1 cellular context compared by ENCODE assay signal in genomic region chr19:6674868-6675305, GRCh38.
TF ChIP-seq lines count a peak whose summit lies in the region.

No MANE protein-coding gene starts in this region.

TF ChIP-seq in GM12878, 131 proteins besides CTCF, POLR2A, EP300 and RAD21 (continued from another document and continues in another):
- TF ChIP-seq IRF5 (IDR thresholded peaks at IDR 0.05; ENCODE audit: borderline replicate concordance), result peak; percentile 54
- TF ChIP-seq DPF2 (IDR thresholded peaks at IDR 0.05), result peak; percentile 97
- peak; percentile 61; the same call in 1 of the 2 replicates for TF ChIP-seq TCF12 (IDR thresholded peaks at IDR 0.05; ENCODE audit: low read depth, low read length)
- no peak for TF ChIP-seq CEBPB (IDR thresholded peaks at IDR 0.05; ENCODE audit: borderline replicate concordance in 1 of 2, low read depth in 2 of 2, low read length in 2 of 2)
- TF ChIP-seq KAT2A (conservative IDR thresholded peaks at IDR 0.05; ENCODE audit: control insufficient read depth, low read depth, low read length), result no peak
- TF ChIP-seq RCOR1 (conservative IDR thresholded peaks at IDR 0.05; ENCODE audit: low read depth, low read length), result peak; percentile 69; the same call in 1 of the 2 replicates
- peak; percentile 93 for TF ChIP-seq NFIC (IDR thresholded peaks at IDR 0.05; ENCODE audit: low read depth, low read length)
- TF ChIP-seq NFXL1 (IDR thresholded peaks at IDR 0.05; ENCODE audit: borderline replicate concordance), result no peak
- TF ChIP-seq, protein P1, sequence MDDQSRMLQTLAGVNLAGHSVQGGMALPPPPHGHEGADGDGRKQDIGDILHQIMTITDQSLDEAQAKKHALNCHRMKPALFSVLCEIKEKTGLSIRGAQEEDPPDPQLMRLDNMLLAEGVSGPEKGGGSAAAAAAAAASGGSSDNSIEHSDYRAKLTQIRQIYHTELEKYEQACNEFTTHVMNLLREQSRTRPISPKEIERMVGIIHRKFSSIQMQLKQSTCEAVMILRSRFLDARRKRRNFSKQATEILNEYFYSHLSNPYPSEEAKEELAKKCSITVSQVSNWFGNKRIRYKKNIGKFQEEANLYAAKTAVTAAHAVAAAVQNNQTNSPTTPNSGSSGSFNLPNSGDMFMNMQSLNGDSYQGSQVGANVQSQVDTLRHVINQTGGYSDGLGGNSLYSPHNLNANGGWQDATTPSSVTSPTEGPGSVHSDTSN (IDR thresholded peaks at IDR 0.05; ENCODE audit: insufficient replicate concordance, low read depth, low read length), result no peak
- TF ChIP-seq FOXM1 (IDR thresholded peaks at IDR 0.05; ENCODE audit: low read depth, low read length), result peak; percentile 81
- peak; percentile 87 for TF ChIP-seq ATF7 (IDR thresholded peaks at IDR 0.05; ENCODE audit: low read depth)
- TF ChIP-seq, protein P2, sequence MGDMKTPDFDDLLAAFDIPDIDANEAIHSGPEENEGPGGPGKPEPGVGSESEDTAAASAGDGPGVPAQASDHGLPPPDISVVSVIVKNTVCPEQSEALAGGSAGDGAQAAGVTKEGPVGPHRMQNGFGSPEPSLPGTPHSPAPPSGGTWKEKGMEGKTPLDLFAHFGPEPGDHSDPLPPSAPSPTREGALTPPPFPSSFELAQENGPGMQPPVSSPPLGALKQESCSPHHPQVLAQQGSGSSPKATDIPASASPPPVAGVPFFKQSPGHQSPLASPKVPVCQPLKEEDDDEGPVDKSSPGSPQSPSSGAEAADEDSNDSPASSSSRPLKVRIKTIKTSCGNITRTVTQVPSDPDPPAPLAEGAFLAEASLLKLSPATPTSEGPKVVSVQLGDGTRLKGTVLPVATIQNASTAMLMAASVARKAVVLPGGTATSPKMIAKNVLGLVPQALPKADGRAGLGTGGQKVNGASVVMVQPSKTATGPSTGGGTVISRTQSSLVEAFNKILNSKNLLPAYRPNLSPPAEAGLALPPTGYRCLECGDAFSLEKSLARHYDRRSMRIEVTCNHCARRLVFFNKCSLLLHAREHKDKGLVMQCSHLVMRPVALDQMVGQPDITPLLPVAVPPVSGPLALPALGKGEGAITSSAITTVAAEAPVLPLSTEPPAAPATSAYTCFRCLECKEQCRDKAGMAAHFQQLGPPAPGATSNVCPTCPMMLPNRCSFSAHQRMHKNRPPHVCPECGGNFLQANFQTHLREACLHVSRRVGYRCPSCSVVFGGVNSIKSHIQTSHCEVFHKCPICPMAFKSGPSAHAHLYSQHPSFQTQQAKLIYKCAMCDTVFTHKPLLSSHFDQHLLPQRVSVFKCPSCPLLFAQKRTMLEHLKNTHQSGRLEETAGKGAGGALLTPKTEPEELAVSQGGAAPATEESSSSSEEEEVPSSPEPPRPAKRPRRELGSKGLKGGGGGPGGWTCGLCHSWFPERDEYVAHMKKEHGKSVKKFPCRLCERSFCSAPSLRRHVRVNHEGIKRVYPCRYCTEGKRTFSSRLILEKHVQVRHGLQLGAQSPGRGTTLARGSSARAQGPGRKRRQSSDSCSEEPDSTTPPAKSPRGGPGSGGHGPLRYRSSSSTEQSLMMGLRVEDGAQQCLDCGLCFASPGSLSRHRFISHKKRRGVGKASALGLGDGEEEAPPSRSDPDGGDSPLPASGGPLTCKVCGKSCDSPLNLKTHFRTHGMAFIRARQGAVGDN (IDR thresholded peaks at IDR 0.05), result peak; percentile 27; the same call in 1 of the 2 replicates
- no peak for TF ChIP-seq EZH2 (IDR thresholded peaks at IDR 0.05; ENCODE audit: borderline replicate concordance, control insufficient read depth, low read depth, low read length)
- no peak for TF ChIP-seq STAT3 (IDR thresholded peaks at IDR 0.05; ENCODE audit: low read depth, low read length)
- peak; percentile 36; the same call in 1 of the 2 replicates for TF ChIP-seq PKNOX1 (IDR thresholded peaks at IDR 0.05)
- TF ChIP-seq ZNF217 (IDR thresholded peaks at IDR 0.05), result peak; percentile 63; the same call in 1 of the 2 replicates
- peak in 1 of 2 experiments; percentile 59; a peak in 1 of 4 replicates for TF ChIP-seq SRF (IDR thresholded peaks at IDR 0.05; ENCODE audit: low read depth in 2 of 2, low read length in 2 of 2)
- TF ChIP-seq GABPA (IDR thresholded peaks at IDR 0.05; ENCODE audit: low read depth), result 0 out of 2 replicates have a peak, but pooled peaks have one; percentile 49
- TF ChIP-seq GATAD2B (conservative IDR thresholded peaks at IDR 0.05; ENCODE audit: low read depth), result peak; percentile 83
- TF ChIP-seq HDAC6 (IDR thresholded peaks at IDR 0.05; ENCODE audit: unreplicated experiment), result no peak
- TF ChIP-seq, protein P3, sequence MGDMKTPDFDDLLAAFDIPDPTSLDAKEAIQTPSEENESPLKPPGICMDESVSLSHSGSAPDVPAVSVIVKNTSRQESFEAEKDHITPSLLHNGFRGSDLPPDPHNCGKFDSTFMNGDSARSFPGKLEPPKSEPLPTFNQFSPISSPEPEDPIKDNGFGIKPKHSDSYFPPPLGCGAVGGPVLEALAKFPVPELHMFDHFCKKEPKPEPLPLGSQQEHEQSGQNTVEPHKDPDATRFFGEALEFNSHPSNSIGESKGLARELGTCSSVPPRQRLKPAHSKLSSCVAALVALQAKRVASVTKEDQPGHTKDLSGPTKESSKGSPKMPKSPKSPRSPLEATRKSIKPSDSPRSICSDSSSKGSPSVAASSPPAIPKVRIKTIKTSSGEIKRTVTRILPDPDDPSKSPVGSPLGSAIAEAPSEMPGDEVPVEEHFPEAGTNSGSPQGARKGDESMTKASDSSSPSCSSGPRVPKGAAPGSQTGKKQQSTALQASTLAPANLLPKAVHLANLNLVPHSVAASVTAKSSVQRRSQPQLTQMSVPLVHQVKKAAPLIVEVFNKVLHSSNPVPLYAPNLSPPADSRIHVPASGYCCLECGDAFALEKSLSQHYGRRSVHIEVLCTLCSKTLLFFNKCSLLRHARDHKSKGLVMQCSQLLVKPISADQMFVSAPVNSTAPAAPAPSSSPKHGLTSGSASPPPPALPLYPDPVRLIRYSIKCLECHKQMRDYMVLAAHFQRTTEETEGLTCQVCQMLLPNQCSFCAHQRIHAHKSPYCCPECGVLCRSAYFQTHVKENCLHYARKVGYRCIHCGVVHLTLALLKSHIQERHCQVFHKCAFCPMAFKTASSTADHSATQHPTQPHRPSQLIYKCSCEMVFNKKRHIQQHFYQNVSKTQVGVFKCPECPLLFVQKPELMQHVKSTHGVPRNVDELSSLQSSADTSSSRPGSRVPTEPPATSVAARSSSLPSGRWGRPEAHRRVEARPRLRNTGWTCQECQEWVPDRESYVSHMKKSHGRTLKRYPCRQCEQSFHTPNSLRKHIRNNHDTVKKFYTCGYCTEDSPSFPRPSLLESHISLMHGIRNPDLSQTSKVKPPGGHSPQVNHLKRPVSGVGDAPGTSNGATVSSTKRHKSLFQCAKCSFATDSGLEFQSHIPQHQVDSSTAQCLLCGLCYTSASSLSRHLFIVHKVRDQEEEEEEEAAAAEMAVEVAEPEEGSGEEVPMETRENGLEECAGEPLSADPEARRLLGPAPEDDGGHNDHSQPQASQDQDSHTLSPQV (IDR thresholded peaks at IDR 0.05), result no peak
- TF ChIP-seq RB1 (IDR thresholded peaks at IDR 0.05; ENCODE audit: borderline replicate concordance), result peak; percentile 80; the same call in 1 of the 2 replicates
- TF ChIP-seq IKZF1 (conservative IDR thresholded peaks at IDR 0.05), result peak; percentile 95
- TF ChIP-seq RELB (IDR thresholded peaks at IDR 0.05; ENCODE audit: low read depth), result peak; percentile 85
- no peak for TF ChIP-seq WRNIP1 (IDR thresholded peaks at IDR 0.05; ENCODE audit: borderline replicate concordance, low read depth, low read length)
- TF ChIP-seq E2F4 (IDR thresholded peaks at IDR 0.05; ENCODE audit: low read depth, low read length), result no peak
- TF ChIP-seq SREBF1 (IDR thresholded peaks at IDR 0.05; ENCODE audit: low read length), result no peak
- peak; percentile 93 for TF ChIP-seq NBN (IDR thresholded peaks at IDR 0.05)
- peak; percentile 85 for TF ChIP-seq CREM (IDR thresholded peaks at IDR 0.05; ENCODE audit: low read depth)
- TF ChIP-seq POU2F2 (IDR thresholded peaks at IDR 0.05; ENCODE audit: borderline replicate concordance, low read depth, low read length), result peak; percentile 55; the same call in 1 of the 3 replicates
- no peak; the same call in 1 of the 2 replicates for TF ChIP-seq ATF2 (IDR thresholded peaks at IDR 0.05; ENCODE audit: low read length)
- TF ChIP-seq RFX5 (IDR thresholded peaks at IDR 0.05; ENCODE audit: low read depth, low read length), result no peak
- peak; percentile 98 for TF ChIP-seq MTA3 (IDR thresholded peaks at IDR 0.05; ENCODE audit: borderline replicate concordance, low read length)
- no peak for TF ChIP-seq KDM1A (IDR thresholded peaks at IDR 0.05; ENCODE audit: borderline replicate concordance)
- TF ChIP-seq ZBED1 (IDR thresholded peaks at IDR 0.05; ENCODE audit: borderline replicate concordance), result peak; percentile 86; the same call in 1 of the 2 replicates
- TF ChIP-seq, protein P4, sequence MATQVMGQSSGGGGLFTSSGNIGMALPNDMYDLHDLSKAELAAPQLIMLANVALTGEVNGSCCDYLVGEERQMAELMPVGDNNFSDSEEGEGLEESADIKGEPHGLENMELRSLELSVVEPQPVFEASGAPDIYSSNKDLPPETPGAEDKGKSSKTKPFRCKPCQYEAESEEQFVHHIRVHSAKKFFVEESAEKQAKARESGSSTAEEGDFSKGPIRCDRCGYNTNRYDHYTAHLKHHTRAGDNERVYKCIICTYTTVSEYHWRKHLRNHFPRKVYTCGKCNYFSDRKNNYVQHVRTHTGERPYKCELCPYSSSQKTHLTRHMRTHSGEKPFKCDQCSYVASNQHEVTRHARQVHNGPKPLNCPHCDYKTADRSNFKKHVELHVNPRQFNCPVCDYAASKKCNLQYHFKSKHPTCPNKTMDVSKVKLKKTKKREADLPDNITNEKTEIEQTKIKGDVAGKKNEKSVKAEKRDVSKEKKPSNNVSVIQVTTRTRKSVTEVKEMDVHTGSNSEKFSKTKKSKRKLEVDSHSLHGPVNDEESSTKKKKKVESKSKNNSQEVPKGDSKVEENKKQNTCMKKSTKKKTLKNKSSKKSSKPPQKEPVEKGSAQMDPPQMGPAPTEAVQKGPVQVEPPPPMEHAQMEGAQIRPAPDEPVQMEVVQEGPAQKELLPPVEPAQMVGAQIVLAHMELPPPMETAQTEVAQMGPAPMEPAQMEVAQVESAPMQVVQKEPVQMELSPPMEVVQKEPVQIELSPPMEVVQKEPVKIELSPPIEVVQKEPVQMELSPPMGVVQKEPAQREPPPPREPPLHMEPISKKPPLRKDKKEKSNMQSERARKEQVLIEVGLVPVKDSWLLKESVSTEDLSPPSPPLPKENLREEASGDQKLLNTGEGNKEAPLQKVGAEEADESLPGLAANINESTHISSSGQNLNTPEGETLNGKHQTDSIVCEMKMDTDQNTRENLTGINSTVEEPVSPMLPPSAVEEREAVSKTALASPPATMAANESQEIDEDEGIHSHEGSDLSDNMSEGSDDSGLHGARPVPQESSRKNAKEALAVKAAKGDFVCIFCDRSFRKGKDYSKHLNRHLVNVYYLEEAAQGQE (IDR thresholded peaks at IDR 0.05; ENCODE audit: low read depth, low read length), result no peak
- peak; percentile 57 for TF ChIP-seq SP1 (IDR thresholded peaks at IDR 0.05; ENCODE audit: low read depth, low read length)
- peak; percentile 99 for TF ChIP-seq EED (IDR thresholded peaks at IDR 0.05; ENCODE audit: low read depth)
